ENCODE assay signal across 17 cellular contexts in genomic region chr3:28836199-28836598, GRCh38.
A peak's percentile ranks its signal among the peaks of the same experiment; 100 is the strongest.
DNase-seq lines count a peak whose midpoint lies in the region; ATAC-seq and TF ChIP-seq lines count a peak whose summit lies in the region.
"Had no signal": no experiment of that assay in that cellular context is flagged by ENCODE, and none has a peak within 500 bp of the region (broad histone marks: within the 10 kb centered on the region; RNA-seq: fewer than 3 reads in every experiment).

No MANE protein-coding gene starts in this region.

- no peak overlapping the region for H2BK15ac ChIP-seq in H9 (ENCODE audit: low read depth, low read length)

- no peak overlapping the region for H4K5ac ChIP-seq in H9 (ENCODE audit: insufficient read length, low read depth, low read length)

- H3K56ac ChIP-seq in H9 (ENCODE audit: insufficient read length, low read depth, low read length), result no peak overlapping the region

- H3K9me3 ChIP-seq in H9 (ENCODE audit: control insufficient read depth, low read depth, low read length), result no peaks in the 10 kb centered on the region
- H3K9me3 ChIP-seq: SK-N-SH had no signal

- DNase-seq in Daoy (ENCODE audit: low read depth) (peak; percentile 29), H4 (ENCODE audit: low spot score) (peak; percentile 3), T1000 (lab: John Stamatoyannopoulos, UW) (peak; percentile 67), islet precursor cell (peak; percentile 88), NCI-H345 (lab: John Stamatoyannopoulos, UW) (no peak), KG1 (lab: John Stamatoyannopoulos, UW) (no peak), H9 (no peak)
- DNase-seq: CD4-positive, CD25-positive, alpha-beta regulatory T cell; DMS53; GOT3; Karpas-422; NCI-H1930; NCI-H524 treated with DMSO at 0.1 percent for 48 hours; SK-N-SH had no signal

- no peak overlapping the region for H3K4me2 ChIP-seq in H9 (ENCODE audit: insufficient read depth, insufficient read length, low read length)
- H3K4me2 ChIP-seq: PC-9, SK-N-SH had no signal

- TF ChIP-seq CTCF in H9 (conservative IDR thresholded peaks at IDR 0.05), result no peak

- H3K27ac Mint-ChIP-seq in H9, result no peak overlapping the region; a peak in 2 of 7 replicates
- H3K27ac Mint-ChIP-seq: CD4-positive, CD25-positive, alpha-beta regulatory T cell had no signal

- H2AFZ ChIP-seq in H9 (ENCODE audit: low read length), result no peak overlapping the region
- H2AFZ ChIP-seq: PC-9 had no signal

- H4K8ac ChIP-seq in H9 (replicated peaks; ENCODE audit: insufficient read length, low read depth, low read length), result no peak overlapping the region

- H3K4me1 Mint-ChIP-seq in H9, result peaks cover 11 to 31% of the 10 kb centered on the region in 2 experiments
- H3K4me1 Mint-ChIP-seq: CD4-positive, CD25-positive, alpha-beta regulatory T cell had no signal

- no peak overlapping the region for H3K4ac ChIP-seq in H9 (ENCODE audit: low read depth, low read length)

- no peak overlapping the region for H3K4me3 Mint-ChIP-seq in H9
- H3K4me3 Mint-ChIP-seq: CD4-positive, CD25-positive, alpha-beta regulatory T cell had no signal

- H3K27me3 Mint-ChIP-seq in H9 (ENCODE audit: low read depth), result peaks cover 3% of the 10 kb centered on the region
- H3K27me3 Mint-ChIP-seq: CD4-positive, CD25-positive, alpha-beta regulatory T cell had no signal

- H3K9ac ChIP-seq in H9 (ENCODE audit: extremely low read depth, insufficient read length, low read length), result no peak overlapping the region
- H3K9ac ChIP-seq: SK-N-SH had no signal

- no peak overlapping the region for H3K18ac ChIP-seq in H9 (ENCODE audit: insufficient read length, low read depth, low read length)

- no peaks in the 10 kb centered on the region for H3K4me1 ChIP-seq in H9 (ENCODE audit: insufficient read depth, low read length)

- H4K91ac ChIP-seq in H9 (ENCODE audit: insufficient read length, low read depth, low read length), result no peak overlapping the region

- no peak overlapping the region for H2BK5ac ChIP-seq in H9 (ENCODE audit: insufficient read length, low read length)

- H2BK120ac ChIP-seq in H9 (ENCODE audit: low read depth, low read length, poor library complexity, severe bottlenecking), result no peak overlapping the region

- no peaks in the 10 kb centered on the region for H4K20me1 ChIP-seq in H9 (ENCODE audit: control insufficient read depth, insufficient read depth, insufficient read length)

- H3K23me2 ChIP-seq in H9 (ENCODE audit: insufficient read length, low read depth, low read length, poor library complexity, severe bottlenecking), result no peaks in the 10 kb centered on the region

- ATAC-seq in GM21367 (IDR thresholded peaks at IDR 0.05; ENCODE audit: unreplicated experiment), result no peak
- ATAC-seq: Right ventricle myocardium inferior had no signal

- H3T11ph ChIP-seq in H9 (ENCODE audit: low read length), result no peak overlapping the region

- no peaks in the 10 kb centered on the region; the same call in 1 of the 2 replicates for H3K27me3 ChIP-seq in H9 (ENCODE audit: insufficient read depth, low read length)

- no peak overlapping the region for H3K14ac ChIP-seq in H9 (ENCODE audit: insufficient read depth, low read length)

- no peak overlapping the region for H3K27ac ChIP-seq in H9 (ENCODE audit: insufficient read length, low read depth, low read length)
- H3K27ac ChIP-seq: PC-9 had no signal

- H2BK20ac ChIP-seq in H9 (ENCODE audit: low read depth, low read length, poor library complexity, severe bottlenecking), result no peak overlapping the region

- no CpG with 5 or more reads among the region's 2 CpGs for WGBS in H9 (ENCODE audit: extremely low coverage, insufficient read length, low lambda C conversion rate)

- H2AK5ac ChIP-seq in H9 (ENCODE audit: insufficient read length, low read length), result no peak overlapping the region

- no peaks in the 10 kb centered on the region for H3K79me1 ChIP-seq in H9 (ENCODE audit: insufficient read depth, low read depth, low read length, poor library complexity, severe bottlenecking)

- no peaks in the 10 kb centered on the region for H3K79me2 ChIP-seq in H9 (ENCODE audit: insufficient read depth, low read length)

- no peak overlapping the region for H2BK12ac ChIP-seq in H9 (ENCODE audit: insufficient read length, low read depth, low read length)

- peaks cover 2 to 5% (median 3%) of the 10 kb centered on the region in 3 experiments; a peak in 3 of 7 replicates for H3K36me3 Mint-ChIP-seq in H9 (ENCODE audit: insufficient read depth in 1 of 3, low read depth in 3 of 3)
- H3K36me3 Mint-ChIP-seq: CD4-positive, CD25-positive, alpha-beta regulatory T cell had no signal

- no peak overlapping the region for H3K23ac ChIP-seq in H9 (ENCODE audit: insufficient read length, low read depth, low read length)

- H3K9me3 Mint-ChIP-seq in H9, result peaks cover 5 to 7% of the 10 kb centered on the region in 2 experiments; a peak in 4 of 5 replicates

Comparison
In these comparisons a context has a peak if more than half of its experiments do, and no peak if none do; other contexts are left out.
1. DNase-seq: peak in Daoy (single experiment), H4 (single experiment), T1000 (single experiment) and islet precursor cell (single experiment); none in NCI-H345 (single experiment), KG1 (single experiment) and H9 (single experiment).